19 cellular contexts compared by ENCODE assay signal in genomic region chr22:37010976-37011375, GRCh38.
"Had no signal": no experiment of that assay in that cellular context is flagged by ENCODE, and none has a peak within 500 bp of the region (broad histone marks: within the 10 kb centered on the region; RNA-seq: fewer than 3 reads in every experiment).

No MANE protein-coding gene starts in this region.

- DNase-seq: cerebellar nuclear complex; dermis blood vessel endothelial cell; esophagus squamous epithelium; foreskin fibroblast; glutamatergic neuron; islet precursor cell; mammary epithelial cell; psoas muscle; retina; stimulated activated CD4-positive, alpha-beta T cell treated with anti-CD3 and anti-CD28 coated beads, Interleukin-4, amount 100 ng/mL, for 4 hours; stimulated activated naive B cell treated with anti-CD40 and anti-IgM and Interleukin-4, amounts not matched to agents 10 μg/mL and 1 μg/mL and 100 μg/mL, for 72 hours; stimulated activated naive CD8-positive, alpha-beta T cell treated with anti-CD3 and anti-CD28 coated beads, Interleukin-15, amount 100 ng/mL, for 72 hours; testis had no signal

- FAIRE-seq: colon, urothelium cell line had no signal

- H3K4me1 ChIP-seq: testis had no signal

- H3K27me3 ChIP-seq: esophagus squamous epithelium, gastroesophageal sphincter, testis, tibial nerve had no signal

- H3K4me3 ChIP-seq: esophagus squamous epithelium, gastroesophageal sphincter, psoas muscle, skin epidermis, testis, tibial nerve had no signal

- ATAC-seq: gastroesophageal sphincter; sciatic nerve; stimulated activated naive B cell treated with anti-CD40 and anti-IgM and Interleukin-4, amounts not matched to agents 10 μg/mL and 1 μg/mL and 100 μg/mL, for 72 hours; stimulated activated naive CD8-positive, alpha-beta T cell treated with anti-CD3 and anti-CD28 coated beads, Interleukin-15, amount 100 ng/mL, for 72 hours had no signal

- H3K36me3 ChIP-seq: esophagus squamous epithelium had no signal

- H3K9me3 ChIP-seq: esophagus squamous epithelium, gastroesophageal sphincter, psoas muscle, testis, tibial nerve had no signal

- H3K27ac ChIP-seq: esophagus squamous epithelium, gastroesophageal sphincter, psoas muscle, skin epidermis, testis had no signal
